1 cellular context compared by ENCODE assay signal in genomic region chr7:25671087-25671486, GRCh38.
TF ChIP-seq lines count a peak whose summit lies in the region.

No MANE protein-coding gene starts in this region.

TF ChIP-seq in IMR-90, 13 proteins besides CTCF, POLR2A, EP300 and RAD21 (continued from another document):
- TF ChIP-seq ELK1 (IDR thresholded peaks at IDR 0.05; ENCODE audit: borderline replicate concordance, low read depth, low read length) (no peak), MAFK (IDR thresholded peaks at IDR 0.05; ENCODE audit: low read depth, low read length) (no peak), MAZ (IDR thresholded peaks at IDR 0.05; ENCODE audit: borderline replicate concordance, low read depth, low read length) (no peak), BHLHE40 (IDR thresholded peaks at IDR 0.05; ENCODE audit: low read depth, low read length) (no peak), SMC3 (IDR thresholded peaks at IDR 0.05; ENCODE audit: low read depth, low read length) (no peak), FOS (IDR thresholded peaks at IDR 0.05; ENCODE audit: low read depth, low read length) (no peak), CHD1 (IDR thresholded peaks at IDR 0.05; ENCODE audit: low read depth, low read length) (no peak)
